ENCODE assay signal across 9 cellular contexts in the genomic region with DNA sequence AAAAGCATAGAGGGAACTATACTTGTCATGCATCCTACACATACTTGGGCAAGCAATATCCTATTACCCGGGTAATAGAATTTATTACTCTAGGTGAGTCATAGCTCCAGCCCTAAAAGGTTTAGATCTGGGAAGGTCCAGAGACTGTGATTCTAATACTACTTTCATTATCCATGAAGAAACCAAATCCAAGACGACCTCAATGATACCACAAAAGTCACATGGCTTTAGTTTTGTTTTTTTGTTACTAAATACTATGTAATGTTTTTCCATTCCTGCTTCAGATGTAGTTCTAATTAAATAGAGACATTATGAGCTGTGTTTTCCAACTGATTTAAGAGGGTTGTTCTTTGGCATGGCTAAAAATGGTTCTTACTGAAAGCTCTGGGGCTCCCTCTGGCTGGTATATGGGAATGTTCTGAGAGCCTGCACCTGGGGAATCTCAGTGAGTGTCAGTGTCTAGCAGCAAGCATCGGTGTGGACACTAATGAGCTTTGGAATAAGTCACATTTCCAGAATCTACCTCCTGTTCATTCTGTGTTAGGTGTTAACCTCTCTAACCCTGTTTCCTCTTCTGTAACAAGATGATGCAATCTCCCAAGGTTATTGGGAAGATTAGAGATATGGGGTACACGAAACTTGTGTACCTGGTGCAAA. TPM values are rescaled to one million over a fixed set of nuclear protein-coding genes. Genes with fewer than 3 reads are reported as not detected.
DNase-seq lines count a peak whose midpoint lies in the region; ATAC-seq and TF ChIP-seq lines count a peak whose summit lies in the region.
"Had no signal": no experiment of that assay in that cellular context is flagged by ENCODE, and none has a peak within 500 bp of the region (broad histone marks: within the 10 kb centered on the region; RNA-seq: fewer than 3 reads in every experiment).

No MANE protein-coding gene starts in this region.

- H3K36me3 Mint-ChIP-seq in stimulated activated naive CD8-positive, alpha-beta T cell treated with anti-CD3 and anti-CD28 coated beads, Interleukin-15, Interleukin-2, amounts not matched to agents 100 ng/mL and 50 ng/mL, for 24 hours (ENCODE audit: low read depth), result no peaks in the 10 kb centered on the region
- H3K36me3 Mint-ChIP-seq in MCF 10A (ENCODE audit: insufficient read depth, unreplicated experiment), result peaks cover 22% of the 10 kb centered on the region

- TF ChIP-seq CTCF in MCF 10A (IDR thresholded peaks at IDR 0.05; ENCODE audit: unreplicated experiment), result peak; percentile 56

- intact Hi-C loops in MCF 10A (cut with micrococcal nuclease) (loop anchor here (1.0 to 5.0 kb wide), 4 partner anchors 74 to 282 kb away; partner anchors contain the start of gene IL18R1), left colon (cut with DNase I, micrococcal nuclease) (loop anchor here in 1 of 2 donors (2.0 kb wide), 1 partner anchor 146 kb away; no protein-coding TSS in a partner anchor)

- POLR2A ChIA-PET in MCF 10A (lab: Yijun Ruan, JAX), result interaction anchor here (0.5 to 2.7 kb wide), 18 partner anchors 10 to 784 kb away, joined by 3 to 25 read pairs (median 4); no protein-coding TSS in a partner anchor

- H3K27ac Mint-ChIP-seq in stimulated activated naive CD8-positive, alpha-beta T cell treated with anti-CD3 and anti-CD28 coated beads, Interleukin-15, Interleukin-2, amounts not matched to agents 100 ng/mL and 50 ng/mL, for 24 hours, result peak overlapping the region; percentile 21
- no peak overlapping the region for H3K27ac Mint-ChIP-seq in MCF 10A (ENCODE audit: low read depth, unreplicated experiment)

- H3K27me3 Mint-ChIP-seq in stimulated activated naive CD8-positive, alpha-beta T cell treated with anti-CD3 and anti-CD28 coated beads, Interleukin-15, Interleukin-2, amounts not matched to agents 100 ng/mL and 50 ng/mL, for 24 hours, result no peaks in the 10 kb centered on the region
- no peaks in the 10 kb centered on the region for H3K27me3 Mint-ChIP-seq in MCF 10A (ENCODE audit: insufficient read depth, unreplicated experiment)

- no peak overlapping the region for H3K4me3 Mint-ChIP-seq in stimulated activated naive CD8-positive, alpha-beta T cell treated with anti-CD3 and anti-CD28 coated beads, Interleukin-15, Interleukin-2, amounts not matched to agents 100 ng/mL and 50 ng/mL, for 24 hours
- no peak overlapping the region for H3K4me3 Mint-ChIP-seq in MCF 10A (ENCODE audit: unreplicated experiment)

- no peak for DNase-seq in stimulated activated naive CD8-positive, alpha-beta T cell treated with anti-CD3 and anti-CD28 coated beads, Interleukin-15, Interleukin-2, amounts not matched to agents 100 U/mL and 50 U/mL, for 24 hours
- peak; percentile 68 for DNase-seq in MCF 10A (ENCODE audit: unreplicated experiment)
- peak in 1 of 2 donors; percentile 37 for DNase-seq in left colon
- no peak for DNase-seq in NCI-H446 (lab: John Stamatoyannopoulos, UW)
- DNase-seq in RPMI8226, result no peak
- DNase-seq in NCI-H2171 treated with DMSO at 0.1 percent for 48 hours (lab: John Stamatoyannopoulos, UW), result no peak
- DNase-seq: NCI-H1417 treated with DMSO at 0.1 percent for 48 hours had no signal

- H3K9me3 Mint-ChIP-seq in stimulated activated naive CD8-positive, alpha-beta T cell treated with anti-CD3 and anti-CD28 coated beads, Interleukin-15, Interleukin-2, amounts not matched to agents 100 ng/mL and 50 ng/mL, for 24 hours, result no peaks in the 10 kb centered on the region
- H3K9me3 Mint-ChIP-seq in MCF 10A (ENCODE audit: unreplicated experiment), result no peaks in the 10 kb centered on the region

- CTCF ChIA-PET in MCF 10A (lab: Yijun Ruan, JAX), result interaction anchor here (0.5 to 5.1 kb wide), 53 partner anchors 11 to 291 kb away, joined by 3 to 96 read pairs (median 4); partner anchors contain the start of gene IL1R1

- BruUV-seq in MCF 10A (replicated peaks; lab: Mats Ljungman, UMichigan), result no TSS peak

- H3K4me1 Mint-ChIP-seq in stimulated activated naive CD8-positive, alpha-beta T cell treated with anti-CD3 and anti-CD28 coated beads, Interleukin-15, Interleukin-2, amounts not matched to agents 100 ng/mL and 50 ng/mL, for 24 hours (ENCODE audit: low read depth), result peaks cover 9% of the 10 kb centered on the region
- peaks cover 9% of the 10 kb centered on the region for H3K4me1 Mint-ChIP-seq in MCF 10A (ENCODE audit: insufficient read depth, unreplicated experiment)

- ATAC-seq in stimulated activated naive CD8-positive, alpha-beta T cell treated with anti-CD3 and anti-CD28 coated beads, Interleukin-15, Interleukin-2, amounts not matched to agents 100 U/mL and 50 U/mL, for 24 hours, result no peak
- ATAC-seq in left colon, result peak; percentile 96
- no peak for ATAC-seq in GM21786 (IDR thresholded peaks at IDR 0.05; ENCODE audit: unreplicated experiment)

RNA-seq across cellular contexts. Expression of gene IL1RL2, which starts 20.5 kb away (rescaled TPM):
- not detected in 2 replicates for total RNA-seq in MCF 10A (2022)
- total RNA-seq in left colon, result 1 to 10 TPM; 1.1 to 1.2 TPM

RNA-seq across cellular contexts. Expression of gene IL1R1, which starts 23.8 kb away (rescaled TPM):
- total RNA-seq in MCF 10A (2022), result 5.2 and 6.0 TPM in 2 replicates
- total RNA-seq in left colon, result 10 to 100 TPM; 24.8 to 25.0 TPM
